2 cellular contexts compared by ENCODE assay signal in genomic region chr3:5072100-5072816, GRCh38.
A peak's percentile ranks its signal among the peaks of the same experiment; 100 is the strongest.
TF ChIP-seq lines count a peak whose summit lies in the region.

No MANE protein-coding gene starts in this region.

TF ChIP-seq in K562, 482 proteins besides CTCF, POLR2A, EP300 and RAD21:
- TF ChIP-seq PBX2 (CRISPR knock-in tag; IDR thresholded peaks at IDR 0.05; ENCODE audit: low read depth): no peak
- TF ChIP-seq PBX2 (tag; conservative IDR thresholded peaks at IDR 0.05; ENCODE audit: low read depth): peak; percentile 69
- no peak for TF ChIP-seq BRF2 (IDR thresholded peaks at IDR 0.05; ENCODE audit: borderline replicate concordance, insufficient read depth, insufficient read length)
- no peak for TF ChIP-seq GATAD2A (IDR thresholded peaks at IDR 0.05)
- TF ChIP-seq HNRNPL (IDR thresholded peaks at IDR 0.05; ENCODE audit: low read depth, low read length): no peak
- peak; percentile 78 for TF ChIP-seq CEBPB (tag; IDR thresholded peaks at IDR 0.05)
- no peak for TF ChIP-seq MED1 (CRISPR knock-in tag; IDR thresholded peaks at IDR 0.05; ENCODE audit: borderline replicate concordance)
- TF ChIP-seq ZNF584 (CRISPR knock-in tag; IDR thresholded peaks at IDR 0.05; ENCODE audit: low read depth): no peak
- TF ChIP-seq KDM1A (IDR thresholded peaks at IDR 0.05): no peak
- TF ChIP-seq RBM34 (IDR thresholded peaks at IDR 0.05; ENCODE audit: borderline replicate concordance, insufficient read depth, low read length): no peak
- no peak for TF ChIP-seq CEBPG (CRISPR knock-in tag; IDR thresholded peaks at IDR 0.05)
- TF ChIP-seq CEBPG (tag; conservative IDR thresholded peaks at IDR 0.05 in 1 of 2, IDR thresholded peaks at IDR 0.05 in 1 of 2): peak; percentile 22 to 70; a peak in 2 of 4 replicates

TF ChIP-seq in liver, 16 proteins besides CTCF, POLR2A, EP300 and RAD21 (continued from another document):
- TF ChIP-seq ZBTB33 (IDR thresholded peaks at IDR 0.05) (no peak), EGR1 (IDR thresholded peaks at IDR 0.05; ENCODE audit: low read depth in 2 of 2) (no peak), GABPA (IDR thresholded peaks at IDR 0.05 in 1 of 2, conservative IDR thresholded peaks at IDR 0.05 in 1 of 2) (no peak), JUND (IDR thresholded peaks at IDR 0.05) (no peak)
